ENCODE assay signal across 10 cellular contexts in genomic region chr20:59055302-59055701, GRCh38. TPM values are rescaled to one million over a fixed set of nuclear protein-coding genes. Genes with fewer than 3 reads are reported as not detected.
DNase-seq lines count a peak whose midpoint lies in the region; ATAC-seq and TF ChIP-seq lines count a peak whose summit lies in the region.
"Had no signal": no experiment of that assay in that cellular context is flagged by ENCODE, and none has a peak within 500 bp of the region (broad histone marks: within the 10 kb centered on the region; RNA-seq: fewer than 3 reads in every experiment).

No MANE protein-coding gene starts in this region.

- no peak overlapping the region for H3K4me3 ChIP-seq in choroid plexus epithelial cell (ENCODE audit: low read depth, low read length)
- H3K4me3 ChIP-seq in vagina: no peak overlapping the region
- H3K4me3 ChIP-seq: suprapubic skin had no signal

- no peaks in the 10 kb centered on the region for H3K9me3 ChIP-seq in vagina
- H3K9me3 ChIP-seq: suprapubic skin had no signal

- intact Hi-C loops in vagina (cut with DNase I): no loop called here

- H3K4me1 Mint-ChIP-seq in osteocyte (ENCODE audit: unreplicated experiment): no peaks in the 10 kb centered on the region

- no peaks in the 10 kb centered on the region for H3K4me1 ChIP-seq in vagina
- H3K4me1 ChIP-seq: suprapubic skin had no signal

- no peak overlapping the region for H3K4me3 Mint-ChIP-seq in osteocyte (ENCODE audit: unreplicated experiment)

- H3K27me3 ChIP-seq in vagina: no peaks in the 10 kb centered on the region

- no peaks in the 10 kb centered on the region for H3K9me3 Mint-ChIP-seq in osteocyte (ENCODE audit: unreplicated experiment)

- TF ChIP-seq CTCF in choroid plexus epithelial cell (conservative IDR thresholded peaks at IDR 0.05; ENCODE audit: low read depth, low read length) (peak; percentile 54), osteocyte (IDR thresholded peaks at IDR 0.05) (peak; percentile 36), vagina (IDR thresholded peaks at IDR 0.05) (no peak)

- ATAC-seq in HG02938 (IDR thresholded peaks at IDR 0.05; ENCODE audit: unreplicated experiment): no peak
- no peak for ATAC-seq in HG02763 (IDR thresholded peaks at IDR 0.05; ENCODE audit: unreplicated experiment)

- DNase-seq in ELR (ENCODE audit: low read depth) (peak; percentile 59), NCI-H69 (lab: John Stamatoyannopoulos, UW) (peak; percentile 18), choroid plexus epithelial cell (ENCODE audit: low read depth) (peak; percentile 55), osteocyte (ENCODE audit: extremely low spot score, unreplicated experiment) (no peak), NCI-H2107 treated with DMSO at 0.1 percent for 48 hours (lab: John Stamatoyannopoulos, UW; ENCODE audit: unreplicated experiment) (no peak), vagina (ENCODE audit: extremely low spot score in 2 of 2) (no peak)

- no peak for TF ChIP-seq POLR2A in vagina (IDR thresholded peaks at IDR 0.05)

- H3K36me3 ChIP-seq in vagina: no peaks in the 10 kb centered on the region
- H3K36me3 ChIP-seq: suprapubic skin had no signal

- H3K27ac ChIP-seq in vagina: no peak overlapping the region
- H3K27ac ChIP-seq: HL-60, suprapubic skin had no signal

- H3K36me3 Mint-ChIP-seq in osteocyte (ENCODE audit: unreplicated experiment): no peaks in the 10 kb centered on the region

- peaks cover 26% of the 10 kb centered on the region for H3K27me3 Mint-ChIP-seq in osteocyte (ENCODE audit: unreplicated experiment)

- H3K27ac Mint-ChIP-seq in osteocyte (ENCODE audit: unreplicated experiment): no peak overlapping the region

RNA-seq across cellular contexts. Expression of gene PRELID3B, which starts 12.7 kb away (rescaled TPM):
- total RNA-seq in osteocyte (38.8 and 45.1 TPM in 2 replicates), vagina (73.4 TPM)

RNA-seq across cellular contexts. Expression of gene ATP5F1E, which starts 23.2 kb away (rescaled TPM):
- total RNA-seq in osteocyte (66.7 and 68.2 TPM in 2 replicates), vagina (22.8 TPM)

RNA-seq across cellular contexts. Expression of gene TUBB1, which starts 36.1 kb away (rescaled TPM):
- not detected in 2 replicates for total RNA-seq in osteocyte
- total RNA-seq in vagina: not detected

RNA-seq across cellular contexts. Expression of gene CTSZ, which starts 48.2 kb away (rescaled TPM):
- 17.2 and 17.5 TPM in 2 replicates for total RNA-seq in osteocyte
- total RNA-seq in vagina: 128 TPM

Comparison
In these comparisons a context has a peak if more than half of its experiments do, and no peak if none do; other contexts are left out.
1. DNase-seq: peak in ELR (single experiment), NCI-H69 (single experiment) and choroid plexus epithelial cell (single experiment); none in osteocyte (single experiment), NCI-H2107 treated with DMSO at 0.1 percent for 48 hours (single experiment) and vagina (0 of 2).
2. CTCF ChIP-seq: peak in choroid plexus epithelial cell (single experiment) and osteocyte (single experiment); none in vagina (0 of 3).